ENCODE assay signal across 22 cellular contexts in the genomic region with DNA sequence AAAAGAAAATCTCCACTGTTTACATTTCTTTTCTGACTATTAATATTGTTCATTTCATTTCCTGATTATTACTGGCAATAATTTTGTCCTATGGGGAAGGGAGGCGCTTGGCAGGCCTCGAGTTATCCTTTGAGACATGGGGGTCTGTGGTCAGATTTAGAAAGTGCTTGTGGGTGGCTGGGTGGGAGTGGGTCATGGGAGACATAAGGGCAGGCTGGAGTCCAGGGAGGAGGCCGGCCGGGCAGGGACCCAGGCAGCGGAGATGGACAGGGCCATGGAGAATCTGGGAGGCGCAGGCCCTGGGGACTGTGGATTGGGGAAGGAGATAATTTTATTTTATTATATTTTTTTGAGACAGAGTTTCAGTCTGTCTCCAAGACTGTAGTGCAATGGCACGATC. TPM values are rescaled to one million over a fixed set of nuclear protein-coding genes. Genes with fewer than 3 reads are reported as not detected.
DNase-seq lines count a peak whose midpoint lies in the region; ATAC-seq, FAIRE-seq and TF ChIP-seq lines count a peak whose summit lies in the region.
"Had no signal": no experiment of that assay in that cellular context is flagged by ENCODE, and none has a peak within 500 bp of the region (broad histone marks: within the 10 kb centered on the region; RNA-seq: fewer than 3 reads in every experiment).

No MANE protein-coding gene starts in this region.

- no peaks in the 10 kb centered on the region for H3K27me3 ChIP-seq in DOHH2 (ENCODE audit: control insufficient read depth, low read length)
- H3K27me3 ChIP-seq in K562 (ENCODE audit: control insufficient read depth in 2 of 2, insufficient read depth in 2 of 2, low read length in 2 of 2): no peaks in the 10 kb centered on the region
- H3K27me3 ChIP-seq in spleen (replicated peaks in 1 of 7): peaks cover 0 to 19% (median 0%) of the 10 kb centered on the region in 7 donors
- H3K27me3 ChIP-seq in mammary epithelial cell (ENCODE audit: insufficient read depth, low read length): no peaks in the 10 kb centered on the region
- H3K27me3 ChIP-seq: body of pancreas had no signal

- BruUV-seq in K562 (replicated peaks; lab: Mats Ljungman, UMichigan): no TSS peak
- BruUV-seq in mammary epithelial cell (replicated peaks; lab: Mats Ljungman, UMichigan): no TSS peak

- TF ChIP-seq POLR2A in K562 (conservative IDR thresholded peaks at IDR 0.05) (no peak), spleen (IDR thresholded peaks at IDR 0.05) (no peak)

- H3K4me3 Mint-ChIP-seq in activated CD8-positive, alpha-beta T cell treated with anti-CD3 and anti-CD28 coated beads for 36 hours: no peak overlapping the region
- H3K4me3 Mint-ChIP-seq: activated T-cell treated with anti-CD3 and anti-CD28 coated beads, Interleukin-2, amount 50 U/mL, for 72 hours; naive thymus-derived CD8-positive, alpha-beta T cell; stimulated activated effector memory CD8-positive, alpha-beta T cell treated with anti-CD3 and anti-CD28 coated beads, Interleukin-12 subunit alpha, Interleukin-12 subunit beta, amount 100 ng/mL, for 72 hours; type B pancreatic cell had no signal

- ATAC-seq in K562 (no peak), HG03354 (IDR thresholded peaks at IDR 0.05; ENCODE audit: poor library complexity, severe bottlenecking, unreplicated experiment) (no peak), HG02798 (IDR thresholded peaks at IDR 0.05; ENCODE audit: poor library complexity, unreplicated experiment) (no peak)
- ATAC-seq in activated CD8-positive, alpha-beta T cell treated with anti-CD3 and anti-CD28 coated beads for 36 hours: no peak
- ATAC-seq: activated naive CD4-positive, alpha-beta T cell treated with anti-CD3 and anti-CD28 coated beads, Interleukin-2, amount 50 U/mL, for 72 hours; activated T-cell treated with anti-CD3 and anti-CD28 coated beads, Interleukin-2, amount 50 U/mL, for 72 hours; naive thymus-derived CD8-positive, alpha-beta T cell; stimulated activated effector memory CD8-positive, alpha-beta T cell treated with anti-CD3 and anti-CD28 coated beads, Interleukin-12 subunit alpha, Interleukin-12 subunit beta, amount 100 ng/mL, for 72 hours had no signal

- 79% methylated on average over 7 of the region's 7 CpGs for WGBS in K562 (ENCODE audit: insufficient coverage, low coverage, missing lambda C conversion rate)
- WGBS in spleen, 5 donors: 81 to 94% (median 82%) methylated on average over 7 of the region's 7 CpGs
- WGBS in mammary epithelial cell (ENCODE audit: low coverage, missing lambda C conversion rate): 100% methylated on average over 7 of the region's 7 CpGs

- H3K9ac ChIP-seq in K562 (ENCODE audit: insufficient read depth in 1 of 2, low read depth in 2 of 2, low read length in 2 of 2): peak overlapping the region in 1 of 2 experiments; percentile 23; a peak in 1 of 4 replicates
- H3K9ac ChIP-seq in mammary epithelial cell (ENCODE audit: insufficient read depth, low read length): no peak overlapping the region

- H3K9me1 ChIP-seq in K562 (ENCODE audit: control insufficient read depth, insufficient read depth, low read length): no peaks in the 10 kb centered on the region

- peak overlapping the region; percentile 89 for H2AFZ ChIP-seq in K562 (ENCODE audit: low read depth, low read length)
- H2AFZ ChIP-seq in mammary epithelial cell (ENCODE audit: low read depth, low read length): no peak overlapping the region

- FAIRE-seq in K562 (lab: Jason Lieb, UNC): no peak

- H3K27ac ChIP-seq in DOHH2 (ENCODE audit: low read depth, low read length) (peak overlapping the region; percentile 27), K562 (ENCODE audit: extremely low read depth, low read depth, low read length) (peak overlapping the region; percentile 45; the same call in 1 of the 3 replicates), spleen (peak overlapping the region in 6 of 8 donors; percentile 22 to 52 (median 32)), mammary epithelial cell (ENCODE audit: insufficient read depth, low read depth, low read length) (no peak overlapping the region)
- H3K27ac ChIP-seq: body of pancreas, RWPE1, WERI-Rb-1 had no signal

- no peaks in the 10 kb centered on the region for H4K20me1 ChIP-seq in DOHH2 (ENCODE audit: control insufficient read depth, insufficient read depth, low read depth, low read length)
- H4K20me1 ChIP-seq in K562 (replicated peaks; ENCODE audit: control insufficient read depth, insufficient read depth, low read length): no peaks in the 10 kb centered on the region
- no peaks in the 10 kb centered on the region for H4K20me1 ChIP-seq in mammary epithelial cell (ENCODE audit: insufficient read depth, low read length)

- in situ Hi-C loops in K562 (cut with MboI) (no loop called here), mammary epithelial cell (cut with MboI; ENCODE audit: low sequenced_read_pairs in 2 of 2) (no loop called here)

- TF ChIP-seq CTCF in DOHH2 (IDR thresholded peaks at IDR 0.05; ENCODE audit: low read depth, low read length, poor library complexity, severe bottlenecking) (no peak), K562 (IDR thresholded peaks at IDR 0.05 in 2 of 3, conservative IDR thresholded peaks at IDR 0.05 in 1 of 3; ENCODE audit: insufficient read depth in 2 of 3, low read depth in 1 of 3, low read length in 3 of 3) (no peak), spleen (IDR thresholded peaks at IDR 0.05 in 8 of 11, conservative IDR thresholded peaks at IDR 0.05 in 3 of 11) (no peak), mammary epithelial cell (conservative IDR thresholded peaks at IDR 0.05 in 1 of 2, IDR thresholded peaks at IDR 0.05 in 1 of 2; ENCODE audit: extremely low read depth in 1 of 2, insufficient read depth in 1 of 2, low read depth in 1 of 2, low read length in 2 of 2) (no peak)
- no peak for TF ChIP-seq CTCF in activated CD8-positive, alpha-beta T cell treated with anti-CD3 and anti-CD28 coated beads for 36 hours (IDR thresholded peaks at IDR 0.05)

- H3K9me2 ChIP-seq in DOHH2 (replicated peaks; ENCODE audit: control insufficient read depth, low read length): no peaks in the 10 kb centered on the region

- peaks cover 2% of the 10 kb centered on the region for H3K27me3 Mint-ChIP-seq in activated CD8-positive, alpha-beta T cell treated with anti-CD3 and anti-CD28 coated beads for 36 hours
- H3K27me3 Mint-ChIP-seq: type B pancreatic cell had no signal

- H3K4me2 ChIP-seq in DOHH2 (ENCODE audit: low read length): peak overlapping the region; percentile 71
- no peak overlapping the region for H3K4me2 ChIP-seq in K562 (ENCODE audit: insufficient read depth, low read length)
- H3K4me2 ChIP-seq in mammary epithelial cell (ENCODE audit: insufficient read depth, low read depth, low read length): no peak overlapping the region

- H3K79me2 ChIP-seq in DOHH2 (ENCODE audit: control insufficient read depth, low read length) (no peaks in the 10 kb centered on the region), K562 (ENCODE audit: control insufficient read depth, insufficient read depth, low read length) (no peaks in the 10 kb centered on the region), mammary epithelial cell (ENCODE audit: insufficient read depth, low read length) (no peaks in the 10 kb centered on the region)

- H3K36me3 Mint-ChIP-seq in activated CD8-positive, alpha-beta T cell treated with anti-CD3 and anti-CD28 coated beads for 36 hours (ENCODE audit: low read depth): no peaks in the 10 kb centered on the region
- H3K36me3 Mint-ChIP-seq: activated naive CD4-positive, alpha-beta T cell treated with anti-CD3 and anti-CD28 coated beads, Interleukin-2, amount 50 U/mL, for 72 hours; naive thymus-derived CD8-positive, alpha-beta T cell; stimulated activated effector memory CD8-positive, alpha-beta T cell treated with anti-CD3 and anti-CD28 coated beads, Interleukin-12 subunit alpha, Interleukin-12 subunit beta, amount 100 ng/mL, for 72 hours; type B pancreatic cell had no signal

- TF ChIP-seq RAD21 in K562 (CRISPR knock-in tag; conservative IDR thresholded peaks at IDR 0.05 in 1 of 2, IDR thresholded peaks at IDR 0.05 in 1 of 2): no peak

- no peak for TF ChIP-seq EP300 in K562 (IDR thresholded peaks at IDR 0.05; ENCODE audit: low read length)

- no peaks in the 10 kb centered on the region for H3K9me3 ChIP-seq in DOHH2 (ENCODE audit: control insufficient read depth, insufficient read depth, low read length)
- no peaks in the 10 kb centered on the region for H3K9me3 ChIP-seq in K562 (replicated peaks; ENCODE audit: control insufficient read depth, insufficient read depth, low read depth, low read length)
- no peaks in the 10 kb centered on the region for H3K9me3 ChIP-seq in spleen
- no peaks in the 10 kb centered on the region for H3K9me3 ChIP-seq in mammary epithelial cell (replicated peaks; ENCODE audit: insufficient read depth, low read length)
- H3K9me3 ChIP-seq: body of pancreas had no signal

- CTCF ChIA-PET in K562 (lab: Yijun Ruan, JAX; ENCODE audit: low intra/inter-chr PET ratio) (no interaction called here), mammary epithelial cell (lab: Charles Lee; ENCODE audit: low non-redundant PET) (no interaction called here)
- CTCF ChIA-PET in activated CD8-positive, alpha-beta T cell treated with anti-CD3 and anti-CD28 coated beads for 36 hours (lab: Charles Lee): no interaction called here

- dilution Hi-C loops in mammary epithelial cell (cut with HindIII; ENCODE audit: low sequenced_read_pairs): no loop called here

- H3K27ac Mint-ChIP-seq in activated CD8-positive, alpha-beta T cell treated with anti-CD3 and anti-CD28 coated beads for 36 hours: no peak overlapping the region
- H3K27ac Mint-ChIP-seq: activated naive CD4-positive, alpha-beta T cell treated with anti-CD3 and anti-CD28 coated beads, Interleukin-2, amount 50 U/mL, for 72 hours; activated T-cell treated with anti-CD3 and anti-CD28 coated beads, Interleukin-2, amount 50 U/mL, for 72 hours; stimulated activated effector memory CD8-positive, alpha-beta T cell treated with anti-CD3 and anti-CD28 coated beads, Interleukin-12 subunit alpha, Interleukin-12 subunit beta, amount 100 ng/mL, for 72 hours had no signal

- H3K9me3 Mint-ChIP-seq in activated CD8-positive, alpha-beta T cell treated with anti-CD3 and anti-CD28 coated beads for 36 hours: no peaks in the 10 kb centered on the region
- H3K9me3 Mint-ChIP-seq: activated naive CD4-positive, alpha-beta T cell treated with anti-CD3 and anti-CD28 coated beads, Interleukin-2, amount 50 U/mL, for 72 hours; activated T-cell treated with anti-CD3 and anti-CD28 coated beads, Interleukin-2, amount 50 U/mL, for 72 hours; naive thymus-derived CD8-positive, alpha-beta T cell; stimulated activated effector memory CD8-positive, alpha-beta T cell treated with anti-CD3 and anti-CD28 coated beads, Interleukin-12 subunit alpha, Interleukin-12 subunit beta, amount 100 ng/mL, for 72 hours; type B pancreatic cell had no signal

- peaks cover 2% of the 10 kb centered on the region for H3K4me1 Mint-ChIP-seq in activated CD8-positive, alpha-beta T cell treated with anti-CD3 and anti-CD28 coated beads for 36 hours (ENCODE audit: low read depth)
- H3K4me1 Mint-ChIP-seq: stimulated activated effector memory CD8-positive, alpha-beta T cell treated with anti-CD3 and anti-CD28 coated beads, Interleukin-12 subunit alpha, Interleukin-12 subunit beta, amount 100 ng/mL, for 72 hours had no signal

- peak in 1 of 4 experiments; percentile 4 for DNase-seq in K562 (ENCODE audit: extremely low read depth in 1 of 4, low spot score in 3 of 4)
- DNase-seq in left kidney (ENCODE audit: low read depth, low spot score): peak; percentile 19
- no peak for DNase-seq in spleen
- DNase-seq in mammary epithelial cell: no peak
- no peak for DNase-seq in activated CD8-positive, alpha-beta T cell treated with anti-CD3 and anti-CD28 coated beads for 36 hours
- DNase-seq: activated T-cell treated with anti-CD3 and anti-CD28 coated beads, Interleukin-2, amount 50 U/mL, for 72 hours; dermis blood vessel endothelial cell; KBM-7; NCI-H2029; NCI-H446 treated with DMSO at 0.1 percent for 48 hours; NK-92 treated with Interleukin-12 subunit alpha and Interleukin-12 subunit beta, amount 100 ng/mL, for 24 hours; T-helper 1 cell; WERI-Rb-1 had no signal

- intact Hi-C loops in K562 (cut with micrococcal nuclease) (no loop called here), spleen (cut with DNase I; ENCODE audit: low total_unique reads) (no loop called here), mammary epithelial cell (cut with micrococcal nuclease) (no loop called here)
- intact Hi-C loops in activated CD8-positive, alpha-beta T cell treated with anti-CD3 and anti-CD28 coated beads for 36 hours (cut with micrococcal nuclease): no loop called here

- no peaks in the 10 kb centered on the region for H3K36me3 ChIP-seq in DOHH2 (ENCODE audit: control insufficient read depth, low read length)
- H3K36me3 ChIP-seq in K562 (ENCODE audit: control insufficient read depth, insufficient read depth, low read length): no peaks in the 10 kb centered on the region
- H3K36me3 ChIP-seq in spleen: no peaks in the 10 kb centered on the region
- H3K36me3 ChIP-seq in mammary epithelial cell (ENCODE audit: insufficient read depth, low read length): no peaks in the 10 kb centered on the region
- H3K36me3 ChIP-seq: WERI-Rb-1 had no signal

- no peaks in the 10 kb centered on the region for H3F3A ChIP-seq in DOHH2 (ENCODE audit: control insufficient read depth, insufficient read depth)

- H3K4me3 ChIP-seq in DOHH2 (ENCODE audit: low read length) (no peak overlapping the region), K562 (no peak overlapping the region), spleen (no peak overlapping the region), mammary epithelial cell (replicated peaks in 1 of 3; ENCODE audit: insufficient read depth in 1 of 3, low read depth in 2 of 3, low read length in 3 of 3) (no peak overlapping the region)
- H3K4me3 ChIP-seq: body of pancreas had no signal

- H3K4me1 ChIP-seq in DOHH2 (ENCODE audit: control insufficient read depth, low read length) (peaks cover 29% of the 10 kb centered on the region), K562 (replicated peaks in 1 of 2; ENCODE audit: control insufficient read depth in 2 of 2, insufficient read depth in 2 of 2, low read length in 2 of 2) (peaks cover 4 to 23% of the 10 kb centered on the region in 2 experiments; a peak in 4 of 5 replicates), spleen (peaks cover 0 to 26% (median 11%) of the 10 kb centered on the region in 6 donors), mammary epithelial cell (ENCODE audit: insufficient read depth, low read length) (peaks cover 7% of the 10 kb centered on the region)

- POLR2A ChIA-PET in K562 (lab: Yijun Ruan, JAX): no interaction called here
- POLR2A ChIA-PET in activated CD8-positive, alpha-beta T cell treated with anti-CD3 and anti-CD28 coated beads for 36 hours (lab: Charles Lee): interaction anchor here (0.6 kb wide), 1 partner anchor 110 kb away, joined by 3 read pairs; no protein-coding TSS in a partner anchor

RNA-seq across cellular contexts. Expression of a gene that starts 40.1 kb away (rescaled TPM):
- total RNA-seq in K562 (2011; cell fraction: chromatin; rRNA removed; ENCODE audit: low replicate concordance): 209 and 457 TPM in 2 replicates
- total RNA-seq in K562 (2011; cell fraction: nucleolus; rRNA removed): 301 and 327 TPM in 2 replicates
- total RNA-seq in K562 (2011; cell fraction: nucleoplasm; rRNA removed): 219 and 259 TPM in 2 replicates
- total RNA-seq in K562 (2014; rRNA removed): 38.7 and 44.5 TPM in 2 replicates
- total RNA-seq in K562 (2014; rRNA removed; fragmentation: Illumina TruSeq; extraction: Trizol): 6.1 and 9.7 TPM in 2 replicates
- total RNA-seq in K562 (2015; rRNA removed; fragmentation: Illumina TruSeq; extraction: Trizol): 19.9 and 25.0 TPM in 2 replicates
- total RNA-seq in K562 (2021): 148 and 160 TPM in 2 replicates
- polyA plus RNA-seq in K562 (2011; rRNA removed): 34.4 and 64.2 TPM in 2 replicates
- 40.5 and 63.1 TPM in 2 replicates for polyA plus RNA-seq in K562 (2011; cell fraction: cytosol; rRNA removed)
- polyA plus RNA-seq in K562 (2011; cell fraction: nucleus; rRNA removed): 400 and 488 TPM in 2 replicates
- polyA plus RNA-seq in K562 (2012): 256 and 263 TPM in 2 replicates
- polyA plus RNA-seq in K562 (2014; fragmentation: Illumina TruSeq; extraction: Trizol): 31.6 and 65.6 TPM in 2 replicates
- under 1 TPM; 0.35 to 0.53 TPM for polyA plus RNA-seq in K562 (2014; fragmentation: Nextera tagmentation; extraction: Ambion mirVana)
- polyA plus RNA-seq in K562 (2014; rRNA removed): 108 and 112 TPM in 2 replicates
- polyA minus RNA-seq in K562 (2011; rRNA and poly(A)+ RNA removed): 6.8 and 10.0 TPM in 2 replicates
- polyA minus RNA-seq in K562 (2011; cell fraction: cytosol; rRNA and poly(A)+ RNA removed): 50.8 and 74.4 TPM in 2 replicates
- 47.9 and 57.5 TPM in 2 replicates for polyA minus RNA-seq in K562 (2011; cell fraction: nucleus; rRNA and poly(A)+ RNA removed)
- total RNA-seq in spleen: 100 to 1,000 TPM in 6 of 7 donors, 10 to 100 TPM in 1; 66.0 to 197 (median 186) TPM
- 100 to 1,000 TPM in 1 of 3 donors, 10 to 100 TPM in 2; 26.5 to 107 (median 34.3) TPM for polyA plus RNA-seq in spleen
- total RNA-seq in mammary epithelial cell: 100 to 1,000 TPM in 1 of 2 donors, 10 to 100 TPM in 1; 27.5 to 148 TPM
- polyA plus RNA-seq in mammary epithelial cell: 34.0 TPM
- 75.7 TPM for polyA minus RNA-seq in mammary epithelial cell
- total RNA-seq in activated CD8-positive, alpha-beta T cell treated with anti-CD3 and anti-CD28 coated beads for 36 hours: 100 to 1,000 TPM; 117 to 121 TPM

RNA-seq across cellular contexts. Expression of a gene that starts 49.1 kb away (rescaled TPM):
- total RNA-seq in K562 (2011; cell fraction: chromatin; rRNA removed; ENCODE audit: low replicate concordance): 39.2 and 53.7 TPM in 2 replicates
- total RNA-seq in K562 (2011; cell fraction: nucleolus; rRNA removed): 24.0 and 29.3 TPM in 2 replicates
- total RNA-seq in K562 (2011; cell fraction: nucleoplasm; rRNA removed): 33.8 and 65.4 TPM in 2 replicates
- total RNA-seq in K562 (2014; rRNA removed): 10.3 and 12.2 TPM in 2 replicates
- 3.0 TPM in 2 replicates for total RNA-seq in K562 (2014; rRNA removed; fragmentation: Illumina TruSeq; extraction: Trizol)
- 5.0 and 5.7 TPM in 2 replicates for total RNA-seq in K562 (2015; rRNA removed; fragmentation: Illumina TruSeq; extraction: Trizol)
- 38.6 and 41.5 TPM in 2 replicates for total RNA-seq in K562 (2021)
- polyA plus RNA-seq in K562 (2011; rRNA removed): 6.6 and 9.2 TPM in 2 replicates
- 6.5 and 15.8 TPM in 2 replicates for polyA plus RNA-seq in K562 (2011; cell fraction: cytosol; rRNA removed)
- polyA plus RNA-seq in K562 (2011; cell fraction: nucleus; rRNA removed): 20.5 and 36.4 TPM in 2 replicates
- polyA plus RNA-seq in K562 (2012): 12.7 and 13.9 TPM in 2 replicates
- 9.0 and 13.7 TPM in 2 replicates for polyA plus RNA-seq in K562 (2014; fragmentation: Illumina TruSeq; extraction: Trizol)
- polyA plus RNA-seq in K562 (2014; fragmentation: Nextera tagmentation; extraction: Ambion mirVana): under 1 TPM; 0.39 to 0.63 TPM
- 16.1 and 18.8 TPM in 2 replicates for polyA plus RNA-seq in K562 (2014; rRNA removed)
- 14.8 and 16.7 TPM in 2 replicates for polyA minus RNA-seq in K562 (2011; rRNA and poly(A)+ RNA removed)
- polyA minus RNA-seq in K562 (2011; cell fraction: cytosol; rRNA and poly(A)+ RNA removed): 4.8 and 6.4 TPM in 2 replicates
- polyA minus RNA-seq in K562 (2011; cell fraction: nucleus; rRNA and poly(A)+ RNA removed): 7.8 and 8.3 TPM in 2 replicates
- total RNA-seq in spleen: 10 to 100 TPM; 12.1 to 27.4 (median 14.8) TPM
- polyA plus RNA-seq in spleen: 10 to 100 TPM in 1 of 3 donors, 1 to 10 TPM in 2; 3.2 to 10.6 (median 3.5) TPM
- total RNA-seq in mammary epithelial cell: 10 to 100 TPM; 12.5 to 21.2 TPM
- 9.3 TPM for polyA plus RNA-seq in mammary epithelial cell
- polyA minus RNA-seq in mammary epithelial cell: 15.8 TPM
- 10 to 100 TPM; 13.7 to 17.7 TPM for total RNA-seq in activated CD8-positive, alpha-beta T cell treated with anti-CD3 and anti-CD28 coated beads for 36 hours
